In the genomic region with DNA sequence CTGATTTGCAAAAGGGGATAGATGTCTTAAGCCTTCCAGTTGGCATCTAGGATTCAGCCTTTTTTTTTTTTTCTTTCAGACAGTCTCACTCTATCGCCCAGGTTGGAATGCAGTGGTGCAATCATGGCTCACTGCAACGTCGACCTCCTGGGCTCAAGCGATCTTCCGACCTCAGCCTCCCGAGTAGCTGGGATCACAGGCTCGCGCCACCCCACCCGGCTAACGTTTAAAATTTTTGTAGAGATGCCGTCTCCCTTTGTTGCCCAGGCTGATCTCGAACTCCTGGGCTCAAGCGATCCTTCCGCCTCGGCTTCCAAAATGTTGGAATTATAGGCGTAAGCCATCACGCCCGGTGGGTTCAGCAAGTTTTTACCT, we compare ENCODE assay signal across 2 cellular contexts.
TF ChIP-seq lines count a peak whose summit lies in the region.

No MANE protein-coding gene starts in this region.

TF ChIP-seq in GM23338, 12 proteins besides CTCF, POLR2A, EP300 and RAD21:
- no peak for TF ChIP-seq CREB1 (CRISPR knock-in tag; IDR thresholded peaks at IDR 0.05; ENCODE audit: low read depth)

TF ChIP-seq in GM12878, 131 proteins besides CTCF, POLR2A, EP300 and RAD21:
- TF ChIP-seq MTA2 (IDR thresholded peaks at IDR 0.05; ENCODE audit: low read depth) (no peak), ZSCAN29 (IDR thresholded peaks at IDR 0.05) (no peak), KLF5 (IDR thresholded peaks at IDR 0.05; ENCODE audit: partially characterized antibody) (no peak)
